Comparison of ENCODE assay signal across 10 cellular contexts in genomic region chr1:2641381-2642130, GRCh38. TPM values are rescaled to one million over a fixed set of nuclear protein-coding genes. Genes with fewer than 3 reads are reported as not detected.
A peak's percentile ranks its signal among the peaks of the same experiment; 100 is the strongest.
DNase-seq lines count a peak whose midpoint lies in the region; ATAC-seq and TF ChIP-seq lines count a peak whose summit lies in the region.
"Had no signal": no experiment of that assay in that cellular context is flagged by ENCODE, and none has a peak within 500 bp of the region (broad histone marks: within the 10 kb centered on the region; RNA-seq: fewer than 3 reads in every experiment).

No MANE protein-coding gene starts in this region.

- H3K27ac Mint-ChIP-seq in activated naive CD8-positive, alpha-beta T cell, result no peak overlapping the region

- peaks cover 7% of the 10 kb centered on the region for H3K9me3 Mint-ChIP-seq in activated T-cell treated with anti-CD3 and anti-CD28 coated beads, Interleukin-2, amount 50 U/mL, for 4 hours
- no peaks in the 10 kb centered on the region for H3K9me3 Mint-ChIP-seq in activated naive CD8-positive, alpha-beta T cell (ENCODE audit: low read depth)

- TF ChIP-seq CTCF in kidney epithelial cell (IDR thresholded peaks at IDR 0.05; ENCODE audit: insufficient read depth, low read length, poor library complexity, severe bottlenecking) (no peak), thoracic aorta (IDR thresholded peaks at IDR 0.05) (no peak)

- no peaks in the 10 kb centered on the region for H3K36me3 ChIP-seq in kidney epithelial cell (ENCODE audit: control insufficient read depth, insufficient read depth, low read length)
- H3K36me3 ChIP-seq in thoracic aorta, result no peaks in the 10 kb centered on the region

- peak overlapping the region; percentile 82 for H3K4me3 ChIP-seq in kidney epithelial cell (ENCODE audit: low read depth, low read length)
- H3K4me3 ChIP-seq in thoracic aorta, result peak overlapping the region; percentile 99

- peaks cover 2% of the 10 kb centered on the region for H3K27me3 ChIP-seq in kidney epithelial cell (ENCODE audit: control insufficient read depth, insufficient read depth, low read length)
- H3K27me3 ChIP-seq in thoracic aorta (replicated peaks; ENCODE audit: insufficient read depth), result no peaks in the 10 kb centered on the region
- H3K27me3 ChIP-seq: body of pancreas had no signal

- H3K4me3 Mint-ChIP-seq in activated T-cell treated with anti-CD3 and anti-CD28 coated beads, Interleukin-2, amount 50 U/mL, for 4 hours, result peak overlapping the region; percentile 85
- peak overlapping the region; percentile 91 for H3K4me3 Mint-ChIP-seq in activated naive CD8-positive, alpha-beta T cell

- H3K36me3 Mint-ChIP-seq in activated T-cell treated with anti-CD3 and anti-CD28 coated beads, Interleukin-2, amount 50 U/mL, for 4 hours (ENCODE audit: insufficient read depth), result no peaks in the 10 kb centered on the region
- H3K36me3 Mint-ChIP-seq in activated naive CD8-positive, alpha-beta T cell, result no peaks in the 10 kb centered on the region

- H3K4me1 ChIP-seq in thoracic aorta (ENCODE audit: control insufficient read depth in 1 of 2, low read depth in 2 of 2), result peaks cover 8 to 20% of the 10 kb centered on the region in 2 donors

- H3K9me3 ChIP-seq in thoracic aorta, result peaks cover 8% of the 10 kb centered on the region

- peaks cover 11% of the 10 kb centered on the region for H3K4me1 Mint-ChIP-seq in activated T-cell treated with anti-CD3 and anti-CD28 coated beads, Interleukin-2, amount 50 U/mL, for 4 hours (ENCODE audit: low read depth)
- peaks cover 7% of the 10 kb centered on the region for H3K4me1 Mint-ChIP-seq in activated naive CD8-positive, alpha-beta T cell (ENCODE audit: low read depth)

- no peak for DNase-seq in activated T-cell treated with anti-CD3 and anti-CD28 coated beads, Interleukin-2, amount 50 U/mL, for 4 hours
- DNase-seq in activated T-cell treated with anti-CD3 and anti-CD28 coated beads for 4 hours (no peak), kidney epithelial cell (ENCODE audit: low read depth) (no peak), thoracic aorta (ENCODE audit: low spot score) (no peak), AG20443 (ENCODE audit: low spot score) (no peak)
- no peak for DNase-seq in stimulated activated CD4-positive, alpha-beta T cell treated with anti-CD3 and anti-CD28 coated beads, Interleukin-4, amount 100 ng/mL, for 24 hours
- DNase-seq: retina had no signal

- H3K27ac ChIP-seq in thoracic aorta, result no peak overlapping the region

- no peaks in the 10 kb centered on the region for H3K27me3 Mint-ChIP-seq in activated T-cell treated with anti-CD3 and anti-CD28 coated beads, Interleukin-2, amount 50 U/mL, for 4 hours (ENCODE audit: low read depth)
- H3K27me3 Mint-ChIP-seq in activated naive CD8-positive, alpha-beta T cell, result no peaks in the 10 kb centered on the region

- ATAC-seq in activated T-cell treated with anti-CD3 and anti-CD28 coated beads, Interleukin-2, amount 50 U/mL, for 4 hours, result no peak
- ATAC-seq in thoracic aorta (ENCODE audit: insufficient number of reproducible peaks, low FRiP score, low read depth) (no peak), GM19351 (IDR thresholded peaks at IDR 0.05; ENCODE audit: unreplicated experiment) (no peak)

RNA-seq across cellular contexts. Expression of gene MMEL1, which starts 8.7 kb away (rescaled TPM):
- total RNA-seq in activated T-cell treated with anti-CD3 and anti-CD28 coated beads, Interleukin-2, amount 50 U/mL, for 4 hours, result under 1 TPM in 2 of 3 donors, not detected in 1; 0.61 to 0.68 TPM
- total RNA-seq in kidney epithelial cell, result 1.9 TPM in 1 of 2 replicates, not detected in the other
- not detected for total RNA-seq in thoracic aorta
- total RNA-seq: body of pancreas had no signal

RNA-seq across cellular contexts. Expression of gene PRXL2B, which starts 55.0 kb away (rescaled TPM):
- 10 to 100 TPM; 33.8 to 42.3 (median 40.8) TPM for total RNA-seq in activated T-cell treated with anti-CD3 and anti-CD28 coated beads, Interleukin-2, amount 50 U/mL, for 4 hours
- 42.0 and 46.6 TPM in 2 replicates for total RNA-seq in kidney epithelial cell
- total RNA-seq in thoracic aorta, result 10 to 100 TPM in 1 of 2 donors, 1 to 10 TPM in 1; 8.3 to 15.2 TPM
